Comparison of ENCODE assay signal across 25 cellular contexts in genomic region chr1:17297991-17298390, GRCh38. TPM values are rescaled to one million over a fixed set of nuclear protein-coding genes. Genes with fewer than 3 reads are reported as not detected.
"Had no signal": no experiment of that assay in that cellular context is flagged by ENCODE, and none has a peak within 500 bp of the region (broad histone marks: within the 10 kb centered on the region; RNA-seq: fewer than 3 reads in every experiment).

No MANE protein-coding gene starts in this region.

- H3K9me3 ChIP-seq: adrenal gland, pancreas, testis had no signal

- DNase-seq: activated CD4-positive, alpha-beta T cell treated with anti-CD3 and anti-CD28 coated beads for 4 hours; activated CD4-positive, alpha-beta T cell treated with anti-CD3 and anti-CD28 coated beads, Interleukin-2, amount 50 U/mL, for 48 hours; activated CD4-positive, CD25-positive, alpha-beta regulatory T cell; activated CD8-positive, alpha-beta memory T cell treated with anti-CD3 and anti-CD28 coated beads, Interleukin-2, amount 50 U/mL, for 48 hours; activated naive CD4-positive, alpha-beta T cell; activated T-cell treated with anti-CD3 and anti-CD28 coated beads, Interleukin-2, amount 50 U/mL, for 4 hours; adrenal gland; effector memory CD4-positive, alpha-beta T cell; hippocampal formation; left ventricle myocardium superior; pancreas; small intestine; stimulated activated CD4-positive, alpha-beta T cell treated with anti-CD3 and anti-CD28 coated beads, Interleukin-15, amount 100 ng/mL, for 24 hours; T1000; testis; trophoblast cell had no signal

- H3K4me1 ChIP-seq: adrenal gland, pancreas, testis had no signal

- H3K27me3 ChIP-seq: pancreas, testis had no signal

- ATAC-seq: activated T-cell treated with anti-CD3 and anti-CD28 coated beads, Interleukin-2, amount 50 U/mL, for 4 hours; left ventricle myocardium superior; pancreas; sciatic nerve; stimulated activated memory B cell treated with anti-CD40 and anti-IgM and Interleukin-4, amounts not matched to agents 10 μg/mL and 1 μg/mL and 100 μg/mL, for 72 hours had no signal

- H3K27ac ChIP-seq: adrenal gland, pancreas, testis had no signal

- H3K36me3 ChIP-seq: adrenal gland, pancreas had no signal

- H3K4me3 ChIP-seq: adrenal gland, pancreas, testis had no signal

RNA-seq across cellular contexts. Expression of gene PADI4, which starts 10.0 kb away (rescaled TPM):
- total RNA-seq: activated T-helper 2 cell treated with anti-CD3 and anti-CD28 coated beads, Interferon-gamma antibody, Interleukin-2, Interleukin-4, amounts not matched to agents 10 μg/mL and 5 μg/mL and 100 μg/mL, durations not matched to agents 14 hours and 24 hours and 36 hours; astrocyte; dermis microvascular lymphatic vessel endothelial cell; myocyte had no signal

RNA-seq across cellular contexts. Expression of gene PADI3, which starts 49.1 kb away (rescaled TPM):
- total RNA-seq: activated CD8-positive, alpha-beta memory T cell treated with anti-CD3 and anti-CD28 coated beads for 36 hours; activated T-cell treated with anti-CD3 and anti-CD28 coated beads, Interleukin-2, amount 50 U/mL, for 4 hours; activated T-helper 2 cell treated with anti-CD3 and anti-CD28 coated beads, Interferon-gamma antibody, Interleukin-2, Interleukin-4, amounts not matched to agents 10 μg/mL and 5 μg/mL and 100 μg/mL, durations not matched to agents 14 hours and 24 hours and 36 hours; adrenal gland; dermis microvascular lymphatic vessel endothelial cell; frontal cortex; left ventricle myocardium superior; mononuclear cell; myocyte; pancreas; sciatic nerve had no signal
- polyA plus RNA-seq: adrenal gland, pancreas had no signal
